9 cellular contexts compared by ENCODE assay signal in the genomic region with DNA sequence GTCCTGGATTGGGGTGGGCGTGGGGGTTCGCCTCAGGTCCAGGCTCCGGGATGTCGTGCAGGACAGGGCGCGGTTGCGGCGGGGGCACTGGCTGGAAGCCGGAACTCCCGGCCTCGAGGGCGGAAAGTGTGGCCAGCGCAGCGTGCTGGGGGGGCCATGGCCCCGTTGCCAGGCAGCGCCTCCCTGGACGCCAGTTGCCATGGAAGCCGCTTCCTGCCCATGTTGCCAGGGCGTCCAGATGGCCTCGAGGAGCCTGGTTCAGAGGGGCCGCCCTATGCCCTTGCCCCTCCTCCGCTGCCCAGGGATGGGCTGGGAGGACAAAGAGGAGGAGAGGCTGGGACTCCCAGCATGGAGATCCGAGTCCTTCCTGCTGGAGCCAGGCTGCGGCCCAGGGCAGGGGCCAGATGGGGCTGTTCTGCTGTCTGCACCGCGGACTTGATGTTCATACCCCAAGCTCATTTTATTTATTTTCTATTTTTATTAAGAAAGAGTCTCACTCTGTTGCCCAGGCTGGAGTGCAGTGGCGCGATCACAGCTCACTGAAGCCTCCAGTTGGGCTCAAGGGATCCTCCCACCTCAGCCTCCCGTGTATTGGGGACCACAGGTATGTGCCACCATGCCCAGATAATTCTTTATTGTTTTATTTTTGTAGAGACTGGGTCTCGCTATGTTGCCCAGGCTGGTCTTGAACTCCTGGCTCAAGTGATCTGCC. TPM values are rescaled to one million over a fixed set of nuclear protein-coding genes. Genes with fewer than 3 reads are reported as not detected.
DNase-seq lines count a peak whose midpoint lies in the region; ATAC-seq and TF ChIP-seq lines count a peak whose summit lies in the region.
"Had no signal": no experiment of that assay in that cellular context is flagged by ENCODE, and none has a peak within 500 bp of the region (broad histone marks: within the 10 kb centered on the region; RNA-seq: fewer than 3 reads in every experiment).

No MANE protein-coding gene starts in this region.

- H3K27me3 Mint-ChIP-seq in chondrocyte (ENCODE audit: low read depth) (no peaks in the 10 kb centered on the region), GM23338 (ENCODE audit: insufficient read depth, low read depth, poor library complexity) (peaks cover 9% of the 10 kb centered on the region)
- H3K27me3 Mint-ChIP-seq: brain had no signal

- H3K27me3 ChIP-seq in neuron (ENCODE audit: insufficient read depth, low read length) (no peaks in the 10 kb centered on the region), GM23338 (ENCODE audit: insufficient read depth) (no peaks in the 10 kb centered on the region)

- H3K9me3 ChIP-seq in neuron (ENCODE audit: low read length), result no peaks in the 10 kb centered on the region

- H3K36me3 Mint-ChIP-seq in chondrocyte (ENCODE audit: low read depth) (no peaks in the 10 kb centered on the region), GM23338 (ENCODE audit: low read depth) (no peaks in the 10 kb centered on the region)
- H3K36me3 Mint-ChIP-seq: brain had no signal

- H3K27ac ChIP-seq in GM23338 (ENCODE audit: low read depth), result no peak overlapping the region

- no peak overlapping the region for H3K4me2 ChIP-seq in GM23338

- no peaks in the 10 kb centered on the region for H3K9me3 Mint-ChIP-seq in chondrocyte (ENCODE audit: low read depth)
- no peaks in the 10 kb centered on the region for H3K9me3 Mint-ChIP-seq in GM23338
- H3K9me3 Mint-ChIP-seq: brain had no signal

- H3K4me3 Mint-ChIP-seq in chondrocyte (ENCODE audit: unreplicated experiment) (peak overlapping the region; percentile 51), GM23338 (no peak overlapping the region)
- H3K4me3 Mint-ChIP-seq: brain had no signal

- TF ChIP-seq CTCF in GM12865 (IDR thresholded peaks at IDR 0.05; ENCODE audit: insufficient read depth, low read depth, low read length, missing control alignments), result no peak
- no peak for TF ChIP-seq CTCF in chondrocyte (IDR thresholded peaks at IDR 0.05)
- no peak for TF ChIP-seq CTCF in GM23338 (conservative IDR thresholded peaks at IDR 0.05; ENCODE audit: low read depth in 2 of 2)

- no peaks in the 10 kb centered on the region for H3K9me2 ChIP-seq in GM23338 (ENCODE audit: insufficient read depth)

- no peaks in the 10 kb centered on the region for H4K20me1 ChIP-seq in GM23338 (replicated peaks; ENCODE audit: insufficient read depth)

- H2AFZ ChIP-seq in neuron (ENCODE audit: low read depth, low read length) (peak overlapping the region; percentile 31), GM23338 (no peak overlapping the region)

- H3K4me3 ChIP-seq in GM12865 (ENCODE audit: low read depth, low read length) (no peak overlapping the region), neuron (ENCODE audit: low read length) (no peak overlapping the region), GM23338 (no peak overlapping the region)

- ATAC-seq in GM23338 (no peak), GM18909 (IDR thresholded peaks at IDR 0.05; ENCODE audit: poor library complexity, unreplicated experiment) (no peak), GM18858 (IDR thresholded peaks at IDR 0.05; ENCODE audit: unreplicated experiment) (no peak)

- H3K4me1 Mint-ChIP-seq in chondrocyte (ENCODE audit: low read depth) (peaks cover 12% of the 10 kb centered on the region), GM23338 (peaks cover 10% of the 10 kb centered on the region)

- H3K36me3 ChIP-seq in neuron (ENCODE audit: insufficient read depth, low read length) (no peaks in the 10 kb centered on the region), GM23338 (ENCODE audit: insufficient read depth) (no peaks in the 10 kb centered on the region)

- H3K79me2 ChIP-seq in GM23338 (replicated peaks; ENCODE audit: insufficient read depth), result no peaks in the 10 kb centered on the region

- peaks cover 43% of the 10 kb centered on the region for H3K4me1 ChIP-seq in neuron (ENCODE audit: insufficient read depth, low read length)
- H3K4me1 ChIP-seq in GM23338 (ENCODE audit: insufficient read depth), result no peaks in the 10 kb centered on the region

- no peak overlapping the region for H3K27ac Mint-ChIP-seq in chondrocyte (ENCODE audit: unreplicated experiment)
- H3K27ac Mint-ChIP-seq in GM23338, result no peak overlapping the region

- no peaks in the 10 kb centered on the region for H3F3A ChIP-seq in GM23338 (replicated peaks; ENCODE audit: low read depth)

- peak; percentile 24 for DNase-seq in GM12865 (ENCODE audit: low read depth)
- DNase-seq in NCI-H345 (lab: John Stamatoyannopoulos, UW), result peak; percentile 62
- DNase-seq in chondrocyte (ENCODE audit: low spot score), result no peak
- no peak for DNase-seq in GM23338 (ENCODE audit: low spot score)
- no peak for DNase-seq in central memory CD4-positive, alpha-beta T cell

TF ChIP-seq in GM23338, 12 proteins besides CTCF, POLR2A, EP300 and RAD21 (continues in another document):
- TF ChIP-seq, protein P1, sequence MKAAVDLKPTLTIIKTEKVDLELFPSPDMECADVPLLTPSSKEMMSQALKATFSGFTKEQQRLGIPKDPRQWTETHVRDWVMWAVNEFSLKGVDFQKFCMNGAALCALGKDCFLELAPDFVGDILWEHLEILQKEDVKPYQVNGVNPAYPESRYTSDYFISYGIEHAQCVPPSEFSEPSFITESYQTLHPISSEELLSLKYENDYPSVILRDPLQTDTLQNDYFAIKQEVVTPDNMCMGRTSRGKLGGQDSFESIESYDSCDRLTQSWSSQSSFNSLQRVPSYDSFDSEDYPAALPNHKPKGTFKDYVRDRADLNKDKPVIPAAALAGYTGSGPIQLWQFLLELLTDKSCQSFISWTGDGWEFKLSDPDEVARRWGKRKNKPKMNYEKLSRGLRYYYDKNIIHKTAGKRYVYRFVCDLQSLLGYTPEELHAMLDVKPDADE (IDR thresholded peaks at IDR 0.05), result no peak
- TF ChIP-seq JUNB (IDR thresholded peaks at IDR 0.05; ENCODE audit: unreplicated experiment) (no peak), ZNF114 (CRISPR knock-in tag; IDR thresholded peaks at IDR 0.05) (no peak)
- TF ChIP-seq, protein P2, sequence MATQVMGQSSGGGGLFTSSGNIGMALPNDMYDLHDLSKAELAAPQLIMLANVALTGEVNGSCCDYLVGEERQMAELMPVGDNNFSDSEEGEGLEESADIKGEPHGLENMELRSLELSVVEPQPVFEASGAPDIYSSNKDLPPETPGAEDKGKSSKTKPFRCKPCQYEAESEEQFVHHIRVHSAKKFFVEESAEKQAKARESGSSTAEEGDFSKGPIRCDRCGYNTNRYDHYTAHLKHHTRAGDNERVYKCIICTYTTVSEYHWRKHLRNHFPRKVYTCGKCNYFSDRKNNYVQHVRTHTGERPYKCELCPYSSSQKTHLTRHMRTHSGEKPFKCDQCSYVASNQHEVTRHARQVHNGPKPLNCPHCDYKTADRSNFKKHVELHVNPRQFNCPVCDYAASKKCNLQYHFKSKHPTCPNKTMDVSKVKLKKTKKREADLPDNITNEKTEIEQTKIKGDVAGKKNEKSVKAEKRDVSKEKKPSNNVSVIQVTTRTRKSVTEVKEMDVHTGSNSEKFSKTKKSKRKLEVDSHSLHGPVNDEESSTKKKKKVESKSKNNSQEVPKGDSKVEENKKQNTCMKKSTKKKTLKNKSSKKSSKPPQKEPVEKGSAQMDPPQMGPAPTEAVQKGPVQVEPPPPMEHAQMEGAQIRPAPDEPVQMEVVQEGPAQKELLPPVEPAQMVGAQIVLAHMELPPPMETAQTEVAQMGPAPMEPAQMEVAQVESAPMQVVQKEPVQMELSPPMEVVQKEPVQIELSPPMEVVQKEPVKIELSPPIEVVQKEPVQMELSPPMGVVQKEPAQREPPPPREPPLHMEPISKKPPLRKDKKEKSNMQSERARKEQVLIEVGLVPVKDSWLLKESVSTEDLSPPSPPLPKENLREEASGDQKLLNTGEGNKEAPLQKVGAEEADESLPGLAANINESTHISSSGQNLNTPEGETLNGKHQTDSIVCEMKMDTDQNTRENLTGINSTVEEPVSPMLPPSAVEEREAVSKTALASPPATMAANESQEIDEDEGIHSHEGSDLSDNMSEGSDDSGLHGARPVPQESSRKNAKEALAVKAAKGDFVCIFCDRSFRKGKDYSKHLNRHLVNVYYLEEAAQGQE (IDR thresholded peaks at IDR 0.05; ENCODE audit: unreplicated experiment), result no peak

RNA-seq across cellular contexts. Expression of a gene that starts 4.6 kb away (rescaled TPM):
- total RNA-seq in chondrocyte, result 0.36 to 5.4 TPM (median 5.3 TPM) in 3 replicates
- total RNA-seq in GM23338 (2014; rRNA removed; shearing (Covaris generic)), result not detected in 2 replicates
- not detected in 2 replicates for polyA plus RNA-seq in GM23338 (2016; fragmentation: Nextera tagmentation; extraction: Ambion mirVana)

RNA-seq across cellular contexts. Expression of a gene that starts 23.9 kb away (rescaled TPM):
- 94.2 to 100 TPM (median 95.2 TPM) in 3 replicates for total RNA-seq in chondrocyte
- total RNA-seq in GM23338 (2014; rRNA removed; shearing (Covaris generic)), result 26.1 and 47.6 TPM in 2 replicates
- 13.7 and 22.1 TPM in 2 replicates for polyA plus RNA-seq in GM23338 (2016; fragmentation: Nextera tagmentation; extraction: Ambion mirVana)

RNA-seq across cellular contexts. Expression of a gene that starts 38.5 kb away (rescaled TPM):
- total RNA-seq in chondrocyte, result 45.8 to 66.1 TPM (median 49.3 TPM) in 3 replicates
- 56.4 and 61.3 TPM in 2 replicates for total RNA-seq in GM23338 (2014; rRNA removed; shearing (Covaris generic))
- polyA plus RNA-seq in GM23338 (2016; fragmentation: Nextera tagmentation; extraction: Ambion mirVana), result 41.3 and 42.9 TPM in 2 replicates

RNA-seq across cellular contexts. Expression of a gene that starts 39.6 kb away (rescaled TPM):
- total RNA-seq in chondrocyte, result 79.5 to 122 TPM (median 82.1 TPM) in 3 replicates
- total RNA-seq in GM23338 (2014; rRNA removed; shearing (Covaris generic)), result 987 and 1,206 TPM in 2 replicates
- polyA plus RNA-seq in GM23338 (2016; fragmentation: Nextera tagmentation; extraction: Ambion mirVana), result 988 and 1,014 TPM in 2 replicates

Comparison
In these comparisons a context has a peak if more than half of its experiments do, and no peak if none do; other contexts are left out.
1. DNase-seq: peak in GM12865 (single experiment) and NCI-H345 (single experiment); none in chondrocyte (single experiment), GM23338 (single experiment) and central memory CD4-positive, alpha-beta T cell (single experiment).